ENCODE assay signal across 8 cellular contexts in genomic region chr17:81514485-81514734, GRCh38. TPM values are rescaled to one million over a fixed set of nuclear protein-coding genes. Genes with fewer than 3 reads are reported as not detected.
DNase-seq lines count a peak whose midpoint lies in the region; ATAC-seq and TF ChIP-seq lines count a peak whose summit lies in the region.

No MANE protein-coding gene starts in this region.

- ATAC-seq in left ventricle myocardium superior (no peak), body of pancreas (no peak), GM18858 (IDR thresholded peaks at IDR 0.05; ENCODE audit: unreplicated experiment) (no peak), GM18511 (IDR thresholded peaks at IDR 0.05; ENCODE audit: unreplicated experiment) (no peak)

- H3K4me2 ChIP-seq in mesendoderm (ENCODE audit: low read length), result peak overlapping the region; percentile 15

- 0% methylated on average over 17 of the region's 34 CpGs; no CpG with 5 or more reads in 1 of the 2 donors for WGBS in body of pancreas, 2 donors
- WGBS in mesendoderm (ENCODE audit: extremely low coverage, insufficient coverage, low lambda C conversion rate), result no CpG with 5 or more reads among the region's 34 CpGs

- H4K5ac ChIP-seq in mesendoderm (ENCODE audit: low read length), result no peak overlapping the region

- no peak overlapping the region for H3K23ac ChIP-seq in mesendoderm (ENCODE audit: low read length)

- peaks cover 50% of the 10 kb centered on the region for H3K79me2 ChIP-seq in mesendoderm (ENCODE audit: control insufficient read depth, insufficient read depth, low read length)

- peaks cover 34% of the 10 kb centered on the region for H3K36me3 ChIP-seq in cardiac muscle cell
- peaks cover 0 to 9% of the 10 kb centered on the region in 2 donors for H3K36me3 ChIP-seq in body of pancreas (replicated peaks in 1 of 2; ENCODE audit: insufficient read depth in 1 of 2, low read depth in 2 of 2)
- peaks cover 22% of the 10 kb centered on the region for H3K36me3 ChIP-seq in mesendoderm (ENCODE audit: control insufficient read depth, insufficient read depth, low read length)
- H3K36me3 ChIP-seq in uterus, result no peaks in the 10 kb centered on the region

- peak overlapping the region; percentile 99 for H3K18ac ChIP-seq in mesendoderm (ENCODE audit: low read length)

- peak overlapping the region; percentile 28 for H2BK5ac ChIP-seq in mesendoderm (ENCODE audit: low read length)

- H3K27ac ChIP-seq in cardiac muscle cell (peak overlapping the region; percentile 100), body of pancreas (peak overlapping the region; percentile 99 to 100 (median 99)), mesendoderm (ENCODE audit: low read depth, low read length) (peak overlapping the region; percentile 98), uterus (peak overlapping the region; percentile 97 to 100)

- no peak overlapping the region for H2BK15ac ChIP-seq in mesendoderm (replicated peaks; ENCODE audit: low read depth)

- peaks cover 30% of the 10 kb centered on the region for H3K4me1 ChIP-seq in cardiac muscle cell (ENCODE audit: low read depth)
- peaks cover 58% of the 10 kb centered on the region for H3K4me1 ChIP-seq in body of pancreas
- H3K4me1 ChIP-seq in mesendoderm (ENCODE audit: control insufficient read depth, low read depth, low read length), result peaks cover 12% of the 10 kb centered on the region
- H3K4me1 ChIP-seq in uterus, result peaks cover 3 to 18% of the 10 kb centered on the region in 2 donors

- intact Hi-C loops in left ventricle myocardium superior (cut with micrococcal nuclease) (no loop called here), body of pancreas (cut with DNase I) (no loop called here), uterus (cut with DNase I; ENCODE audit: low total_unique reads) (loop anchor here (5.0 kb wide), 1 partner anchor 117 kb away; the partner anchor contains the start of gene BAHCC1)

- H3K9me3 ChIP-seq in cardiac muscle cell (ENCODE audit: low read depth) (no peaks in the 10 kb centered on the region), body of pancreas (no peaks in the 10 kb centered on the region), uterus (no peaks in the 10 kb centered on the region)

- peak overlapping the region; percentile 32 for H2BK120ac ChIP-seq in mesendoderm (ENCODE audit: low read depth, low read length)

- peak overlapping the region; percentile 59 for H4K8ac ChIP-seq in mesendoderm (ENCODE audit: low read depth, low read length)

- H2AK5ac ChIP-seq in mesendoderm (ENCODE audit: low read length), result no peak overlapping the region

- peak overlapping the region; percentile 100 for H3K4me3 ChIP-seq in cardiac muscle cell
- H3K4me3 ChIP-seq in body of pancreas, result peak overlapping the region in 1 of 2 donors; percentile 63
- peak overlapping the region; percentile 20 for H3K4me3 ChIP-seq in mesendoderm (ENCODE audit: low read length)
- peak overlapping the region; percentile 77 to 98 for H3K4me3 ChIP-seq in uterus

- no peak for DNase-seq in cardiac muscle cell (ENCODE audit: low read depth in 1 of 2, low spot score in 1 of 2)
- DNase-seq in left ventricle myocardium superior, result no peak
- DNase-seq in body of pancreas, result no peak
- DNase-seq in mesendoderm, result no peak
- no peak for DNase-seq in uterus
- no peak for DNase-seq in SW 1271 (lab: John Stamatoyannopoulos, UW)

- peak overlapping the region; percentile 100 for H3K4ac ChIP-seq in mesendoderm (ENCODE audit: low read depth, low read length)

- TF ChIP-seq CTCF in cardiac muscle cell (IDR thresholded peaks at IDR 0.05; ENCODE audit: low read depth, low read length) (no peak), body of pancreas (IDR thresholded peaks at IDR 0.05) (no peak), uterus (IDR thresholded peaks at IDR 0.05) (no peak)

- peak overlapping the region; percentile 76 for H3K9ac ChIP-seq in mesendoderm (ENCODE audit: low read length)

- peaks cover 5% of the 10 kb centered on the region for H3K79me1 ChIP-seq in mesendoderm (ENCODE audit: low read length)

- peak in 1 of 3 donors; percentile 42 for TF ChIP-seq POLR2A in body of pancreas (IDR thresholded peaks at IDR 0.05)
- no peak for TF ChIP-seq POLR2A in uterus (IDR thresholded peaks at IDR 0.05)

- H3K27me3 ChIP-seq in cardiac muscle cell (no peaks in the 10 kb centered on the region), body of pancreas (no peaks in the 10 kb centered on the region), mesendoderm (ENCODE audit: insufficient read depth, low read length, poor library complexity) (no peaks in the 10 kb centered on the region), uterus (no peaks in the 10 kb centered on the region)

- peak overlapping the region; percentile 87 for H3K56ac ChIP-seq in mesendoderm (ENCODE audit: low read length)

RNA-seq across cellular contexts. Expression of gene ACTG1, which starts 1.8 kb away (rescaled TPM):
- total RNA-seq in cardiac muscle cell (2,244 and 2,883 TPM in 2 replicates), left ventricle myocardium superior (357 TPM), body of pancreas (1,000 to 10,000 TPM; 1,634 to 1,790 TPM), uterus (1,000 to 10,000 TPM; 1,023 to 5,472 (median 2,159) TPM)
- 1,007 and 1,036 TPM in 2 replicates for polyA plus RNA-seq in cardiac muscle cell
- polyA plus RNA-seq in mesendoderm (2013, experiment 1 of 2), result 9,422 TPM
- 9,613 TPM for polyA plus RNA-seq in mesendoderm (2013, experiment 2 of 2)

RNA-seq across cellular contexts. Expression of gene FSCN2, which starts 13.8 kb away (rescaled TPM):
- 9.0 and 11.3 TPM in 2 replicates for total RNA-seq in cardiac muscle cell
- polyA plus RNA-seq in cardiac muscle cell, result 1.5 and 2.4 TPM in 2 replicates
- total RNA-seq in left ventricle myocardium superior, result 0.50 TPM
- total RNA-seq in body of pancreas, result 10 to 100 TPM in 1 of 2 donors, 1 to 10 TPM in 1; 7.0 to 13.5 TPM
- polyA plus RNA-seq in mesendoderm (2013, experiment 1 of 2), result not detected
- polyA plus RNA-seq in mesendoderm (2013, experiment 2 of 2), result not detected
- 1 to 10 TPM in 2 of 4 donors, not detected in 2; 5.0 to 7.4 TPM for total RNA-seq in uterus

RNA-seq across cellular contexts. Expression of gene FAAP100, which starts 37.7 kb away (rescaled TPM):
- total RNA-seq in cardiac muscle cell (57.0 and 65.6 TPM in 2 replicates), left ventricle myocardium superior (15.4 TPM), body of pancreas (10 to 100 TPM; 27.8 to 50.4 TPM), uterus (10 to 100 TPM in 2 of 4 donors, 1 to 10 TPM in 2; 3.5 to 31.2 (median 17.3) TPM)
- 51.2 and 56.9 TPM in 2 replicates for polyA plus RNA-seq in cardiac muscle cell
- 14.4 TPM for polyA plus RNA-seq in mesendoderm (2013, experiment 1 of 2)
- 14.8 TPM for polyA plus RNA-seq in mesendoderm (2013, experiment 2 of 2)
